In the genomic region with DNA sequence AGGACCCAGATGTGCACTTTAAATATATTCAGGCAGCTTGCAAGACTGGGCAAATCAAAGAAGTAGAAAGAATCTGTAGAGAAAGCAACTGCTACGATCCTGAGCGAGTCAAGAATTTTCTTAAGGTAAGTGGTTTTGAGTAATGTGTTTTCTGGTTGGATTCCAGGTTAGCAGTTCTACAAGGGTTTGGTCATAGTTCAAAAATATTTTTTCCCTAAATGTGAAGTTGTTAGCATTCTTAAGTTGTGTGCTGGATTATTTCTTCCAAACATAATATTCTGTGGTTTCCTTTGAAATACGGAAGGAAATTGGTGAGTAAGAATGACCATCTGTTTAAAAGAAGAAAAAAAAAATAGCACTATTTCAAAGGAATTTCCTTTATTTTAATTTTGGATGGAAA, we compare ENCODE assay signal across 11 cellular contexts. TPM values are rescaled to one million over a fixed set of nuclear protein-coding genes. Genes with fewer than 3 reads are reported as not detected.
DNase-seq lines count a peak whose midpoint lies in the region; ATAC-seq and TF ChIP-seq lines count a peak whose summit lies in the region.
"Had no signal": no experiment of that assay in that cellular context is flagged by ENCODE, and none has a peak within 500 bp of the region (broad histone marks: within the 10 kb centered on the region; RNA-seq: fewer than 3 reads in every experiment).

No MANE protein-coding gene starts in this region.

- peaks cover 42% of the 10 kb centered on the region for H3K36me3 Mint-ChIP-seq in activated CD8-positive, alpha-beta T cell treated with anti-CD3 and anti-CD28 coated beads for 36 hours (ENCODE audit: low read depth)
- peaks cover 53% of the 10 kb centered on the region for H3K36me3 Mint-ChIP-seq in activated CD8-positive, alpha-beta T cell treated with anti-CD3 and anti-CD28 coated beads, Interleukin-2, amount 10 ng/mL, durations not matched to agents 7 days and 5 days (ENCODE audit: low read depth)
- peaks cover 100% of the 10 kb centered on the region for H3K36me3 Mint-ChIP-seq in stimulated activated effector memory CD8-positive, alpha-beta T cell treated with anti-CD3 and anti-CD28 coated beads, Interleukin-12 subunit alpha, Interleukin-12 subunit beta, amount 100 ng/mL, for 72 hours
- no peaks in the 10 kb centered on the region for H3K36me3 Mint-ChIP-seq in glutamatergic neuron (ENCODE audit: unreplicated experiment)

- H3K27me3 Mint-ChIP-seq in activated CD8-positive, alpha-beta T cell treated with anti-CD3 and anti-CD28 coated beads for 36 hours, result no peaks in the 10 kb centered on the region
- no peaks in the 10 kb centered on the region for H3K27me3 Mint-ChIP-seq in activated CD8-positive, alpha-beta T cell treated with anti-CD3 and anti-CD28 coated beads, Interleukin-2, amount 10 ng/mL, durations not matched to agents 7 days and 5 days (ENCODE audit: low read depth)
- no peaks in the 10 kb centered on the region for H3K27me3 Mint-ChIP-seq in glutamatergic neuron (ENCODE audit: unreplicated experiment)
- H3K27me3 Mint-ChIP-seq: CD8-positive, alpha-beta memory T cell had no signal

- peak overlapping the region; percentile 70 for H3K4me2 ChIP-seq in fibroblast of lung (ENCODE audit: extremely low read depth, insufficient read depth, low read length)

- intact Hi-C loops in activated CD8-positive, alpha-beta T cell treated with anti-CD3 and anti-CD28 coated beads for 36 hours (cut with micrococcal nuclease), result loop anchor here (5.0 kb wide), 1 partner anchor 33 kb away; no protein-coding TSS in a partner anchor

- no peak for ATAC-seq in activated CD8-positive, alpha-beta T cell treated with anti-CD3 and anti-CD28 coated beads for 36 hours
- ATAC-seq in activated CD8-positive, alpha-beta T cell treated with anti-CD3 and anti-CD28 coated beads, Interleukin-2, amount 10 ng/mL, durations not matched to agents 7 days and 5 days, result no peak
- no peak for ATAC-seq in stimulated activated effector memory CD8-positive, alpha-beta T cell treated with anti-CD3 and anti-CD28 coated beads, Interleukin-12 subunit alpha, Interleukin-12 subunit beta, amount 100 ng/mL, for 72 hours
- ATAC-seq in gastroesophageal sphincter, result no peak

- no peak overlapping the region for H3K4me3 Mint-ChIP-seq in activated CD8-positive, alpha-beta T cell treated with anti-CD3 and anti-CD28 coated beads for 36 hours
- H3K4me3 Mint-ChIP-seq in activated CD8-positive, alpha-beta T cell treated with anti-CD3 and anti-CD28 coated beads, Interleukin-2, amount 10 ng/mL, durations not matched to agents 7 days and 5 days, result no peak overlapping the region
- no peak overlapping the region for H3K4me3 Mint-ChIP-seq in stimulated activated effector memory CD8-positive, alpha-beta T cell treated with anti-CD3 and anti-CD28 coated beads, Interleukin-12 subunit alpha, Interleukin-12 subunit beta, amount 100 ng/mL, for 72 hours
- H3K4me3 Mint-ChIP-seq in glutamatergic neuron (ENCODE audit: unreplicated experiment), result no peak overlapping the region
- H3K4me3 Mint-ChIP-seq: CD8-positive, alpha-beta memory T cell; neural crest cell had no signal

- no peak for DNase-seq in activated CD8-positive, alpha-beta T cell treated with anti-CD3 and anti-CD28 coated beads for 36 hours
- no peak for DNase-seq in activated CD8-positive, alpha-beta T cell treated with anti-CD3 and anti-CD28 coated beads, Interleukin-2, amount 10 ng/mL, durations not matched to agents 7 days and 5 days
- DNase-seq in SW480 (ENCODE audit: low spot score) (peak; percentile 68), fibroblast of lung (ENCODE audit: low read depth in 2 of 2) (peak; percentile 87 to 98), glutamatergic neuron (no peak), HEK293T (ENCODE audit: extremely low spot score) (no peak)
- DNase-seq in stimulated activated effector memory CD8-positive, alpha-beta T cell treated with anti-CD3 and anti-CD28 coated beads, Interleukin-12 subunit alpha, Interleukin-12 subunit beta, amount 100 ng/mL, for 72 hours (ENCODE audit: low spot score in 2 of 2), result no peak
- DNase-seq: CD8-positive, alpha-beta memory T cell; testis had no signal

- H3K9ac ChIP-seq in fibroblast of lung (ENCODE audit: insufficient read depth, low read length), result no peak overlapping the region

- H2AFZ ChIP-seq in fibroblast of lung (ENCODE audit: low read length), result no peak overlapping the region

- no peak for TF ChIP-seq EP300 in gastroesophageal sphincter (IDR thresholded peaks at IDR 0.05)

- H3K4me3 ChIP-seq in fibroblast of lung (replicated peaks in 1 of 4; ENCODE audit: control extremely low read depth in 1 of 4, insufficient read depth in 1 of 4, low read depth in 3 of 4, low read length in 4 of 4), result peak overlapping the region in 1 of 4 experiments; percentile 13
- no peak overlapping the region for H3K4me3 ChIP-seq in gastroesophageal sphincter
- H3K4me3 ChIP-seq: testis had no signal

- H4K20me1 ChIP-seq in fibroblast of lung (ENCODE audit: control insufficient read depth, extremely low read depth, insufficient read depth, low read length), result no peaks in the 10 kb centered on the region

- WGBS in gastroesophageal sphincter (ENCODE audit: low coverage in 1 of 2), 2 donors, result 17 to 42% methylated on average over 3 of the region's 3 CpGs

- TF ChIP-seq POLR2A in gastroesophageal sphincter (IDR thresholded peaks at IDR 0.05), result no peak

- peak overlapping the region; percentile 57 for H3K27ac Mint-ChIP-seq in activated CD8-positive, alpha-beta T cell treated with anti-CD3 and anti-CD28 coated beads for 36 hours
- H3K27ac Mint-ChIP-seq in activated CD8-positive, alpha-beta T cell treated with anti-CD3 and anti-CD28 coated beads, Interleukin-2, amount 10 ng/mL, durations not matched to agents 7 days and 5 days, result no peak overlapping the region
- H3K27ac Mint-ChIP-seq in stimulated activated effector memory CD8-positive, alpha-beta T cell treated with anti-CD3 and anti-CD28 coated beads, Interleukin-12 subunit alpha, Interleukin-12 subunit beta, amount 100 ng/mL, for 72 hours, result peak overlapping the region; percentile 48
- no peak overlapping the region for H3K27ac Mint-ChIP-seq in glutamatergic neuron (ENCODE audit: unreplicated experiment)

- peaks cover 35% of the 10 kb centered on the region for H3K4me1 ChIP-seq in fibroblast of lung (ENCODE audit: control insufficient read depth, extremely low read depth, insufficient read depth, low read length)
- peaks cover 0 to 16% (median 8%) of the 10 kb centered on the region in 3 donors for H3K4me1 ChIP-seq in gastroesophageal sphincter

- H3K27me3 ChIP-seq in fibroblast of lung (ENCODE audit: control insufficient read depth, insufficient read depth, low read length), result no peaks in the 10 kb centered on the region
- no peaks in the 10 kb centered on the region for H3K27me3 ChIP-seq in gastroesophageal sphincter
- H3K27me3 ChIP-seq: testis had no signal

- H3K36me3 ChIP-seq in fibroblast of lung (ENCODE audit: control insufficient read depth, insufficient read depth, low read length) (peaks cover 18% of the 10 kb centered on the region), gastroesophageal sphincter (peaks cover 10 to 89% of the 10 kb centered on the region in 2 donors)

- H3K9me3 Mint-ChIP-seq in activated CD8-positive, alpha-beta T cell treated with anti-CD3 and anti-CD28 coated beads for 36 hours, result no peaks in the 10 kb centered on the region
- H3K9me3 Mint-ChIP-seq in activated CD8-positive, alpha-beta T cell treated with anti-CD3 and anti-CD28 coated beads, Interleukin-2, amount 10 ng/mL, durations not matched to agents 7 days and 5 days (ENCODE audit: insufficient read depth), result no peaks in the 10 kb centered on the region
- H3K9me3 Mint-ChIP-seq in stimulated activated effector memory CD8-positive, alpha-beta T cell treated with anti-CD3 and anti-CD28 coated beads, Interleukin-12 subunit alpha, Interleukin-12 subunit beta, amount 100 ng/mL, for 72 hours, result no peaks in the 10 kb centered on the region
- H3K9me3 Mint-ChIP-seq in glutamatergic neuron (ENCODE audit: unreplicated experiment), result no peaks in the 10 kb centered on the region
- H3K9me3 Mint-ChIP-seq: CD8-positive, alpha-beta memory T cell; neural crest cell had no signal

- CTCF ChIA-PET in activated CD8-positive, alpha-beta T cell treated with anti-CD3 and anti-CD28 coated beads for 36 hours (lab: Charles Lee), result interaction anchor here (0.7 kb wide), 1 partner anchor 656 kb away, joined by 3 read pairs; no protein-coding TSS in a partner anchor
- CTCF ChIA-PET in activated CD8-positive, alpha-beta T cell treated with anti-CD3 and anti-CD28 coated beads, Interleukin-2, amount 10 ng/mL, durations not matched to agents 7 days and 5 days (lab: Charles Lee), result interaction anchor here (2.1 kb wide), 1 partner anchor 190 kb away, joined by 10 read pairs; no protein-coding TSS in a partner anchor
- CTCF ChIA-PET in HEK293T (lab: Yijun Ruan, JAX), result no interaction called here

- no peak overlapping the region for H3K27ac ChIP-seq in fibroblast of lung (ENCODE audit: insufficient read depth, low read length)
- no peak overlapping the region for H3K27ac ChIP-seq in gastroesophageal sphincter

- TF ChIP-seq CTCF in activated CD8-positive, alpha-beta T cell treated with anti-CD3 and anti-CD28 coated beads for 36 hours (IDR thresholded peaks at IDR 0.05), result no peak
- no peak for TF ChIP-seq CTCF in fibroblast of lung (conservative IDR thresholded peaks at IDR 0.05 in 1 of 2, IDR thresholded peaks at IDR 0.05 in 1 of 2; ENCODE audit: low read depth in 1 of 2, low read length in 2 of 2)
- no peak for TF ChIP-seq CTCF in glutamatergic neuron (IDR thresholded peaks at IDR 0.05; ENCODE audit: partially characterized antibody, unreplicated experiment)
- no peak for TF ChIP-seq CTCF in gastroesophageal sphincter (IDR thresholded peaks at IDR 0.05)

- H3K9me3 ChIP-seq in fibroblast of lung (ENCODE audit: control insufficient read depth, insufficient read depth, low read depth, low read length), result no peaks in the 10 kb centered on the region
- H3K9me3 ChIP-seq in gastroesophageal sphincter, result no peaks in the 10 kb centered on the region
- H3K9me3 ChIP-seq: testis had no signal

- H3K4me1 Mint-ChIP-seq in activated CD8-positive, alpha-beta T cell treated with anti-CD3 and anti-CD28 coated beads for 36 hours (ENCODE audit: low read depth), result peaks cover 31% of the 10 kb centered on the region
- H3K4me1 Mint-ChIP-seq in activated CD8-positive, alpha-beta T cell treated with anti-CD3 and anti-CD28 coated beads, Interleukin-2, amount 10 ng/mL, durations not matched to agents 7 days and 5 days (ENCODE audit: low read depth), result peaks cover 25% of the 10 kb centered on the region
- peaks cover 6% of the 10 kb centered on the region for H3K4me1 Mint-ChIP-seq in stimulated activated effector memory CD8-positive, alpha-beta T cell treated with anti-CD3 and anti-CD28 coated beads, Interleukin-12 subunit alpha, Interleukin-12 subunit beta, amount 100 ng/mL, for 72 hours
- no peaks in the 10 kb centered on the region for H3K4me1 Mint-ChIP-seq in glutamatergic neuron (ENCODE audit: low read depth, unreplicated experiment)
- H3K4me1 Mint-ChIP-seq: neural crest cell had no signal

- POLR2A ChIA-PET in activated CD8-positive, alpha-beta T cell treated with anti-CD3 and anti-CD28 coated beads for 36 hours (lab: Charles Lee), result interaction anchor here (0.9 kb wide), 1 partner anchor 14 kb away, joined by 4 read pairs; no protein-coding TSS in a partner anchor
- POLR2A ChIA-PET in activated CD8-positive, alpha-beta T cell treated with anti-CD3 and anti-CD28 coated beads, Interleukin-2, amount 10 ng/mL, durations not matched to agents 7 days and 5 days (lab: Charles Lee), result interaction anchor here (2.7 kb wide), 1 partner anchor 50 kb away, joined by 15 read pairs; the partner anchor contains the start of gene CLTC
- POLR2A ChIA-PET in HEK293T (lab: Yijun Ruan, JAX), result interaction anchor here (1.1 kb wide), 1 partner anchor 49 kb away, joined by 5 read pairs; the partner anchor contains the start of gene CLTC

- peaks cover 50% of the 10 kb centered on the region for H3K79me2 ChIP-seq in fibroblast of lung (ENCODE audit: control insufficient read depth, insufficient read depth, low read length)

RNA-seq across cellular contexts. Expression of gene PTRH2, which starts 38.4 kb away (rescaled TPM):
- 10 to 100 TPM; 34.2 to 37.4 TPM for total RNA-seq in activated CD8-positive, alpha-beta T cell treated with anti-CD3 and anti-CD28 coated beads for 36 hours
- 10 to 100 TPM; 21.5 to 24.7 TPM for total RNA-seq in activated CD8-positive, alpha-beta T cell treated with anti-CD3 and anti-CD28 coated beads, Interleukin-2, amount 10 ng/mL, durations not matched to agents 7 days and 5 days
- total RNA-seq in fibroblast of lung, result 26.3 and 31.3 TPM in 2 replicates
- polyA plus RNA-seq in fibroblast of lung, result 60.5 and 67.7 TPM in 2 replicates
- polyA plus RNA-seq in fibroblast of lung (2012), result 46.4 and 48.1 TPM in 2 replicates
- polyA minus RNA-seq in fibroblast of lung (ENCODE audit: low replicate concordance), result 11.8 and 15.9 TPM in 2 replicates
- 18.6 TPM for total RNA-seq in glutamatergic neuron (ENCODE audit: unreplicated experiment)
- total RNA-seq in gastroesophageal sphincter, result 10 to 100 TPM; 16.6 to 26.0 (median 24.3) TPM

RNA-seq across cellular contexts. Expression of gene VMP1, which starts 38.6 kb away (rescaled TPM):
- 100 to 1,000 TPM; 239 to 248 TPM for total RNA-seq in activated CD8-positive, alpha-beta T cell treated with anti-CD3 and anti-CD28 coated beads for 36 hours
- 100 to 1,000 TPM; 122 to 123 TPM for total RNA-seq in activated CD8-positive, alpha-beta T cell treated with anti-CD3 and anti-CD28 coated beads, Interleukin-2, amount 10 ng/mL, durations not matched to agents 7 days and 5 days
- total RNA-seq in fibroblast of lung (210 and 235 TPM in 2 replicates), glutamatergic neuron (ENCODE audit: unreplicated experiment) (64.1 TPM), gastroesophageal sphincter (100 to 1,000 TPM in 1 of 4 donors, 10 to 100 TPM in 3; 50.8 to 175 (median 85.0) TPM)
- 96.5 and 125 TPM in 2 replicates for polyA plus RNA-seq in fibroblast of lung
- polyA plus RNA-seq in fibroblast of lung (2012), result 72.7 and 75.0 TPM in 2 replicates
- polyA minus RNA-seq in fibroblast of lung (ENCODE audit: low replicate concordance), result 80.0 and 118 TPM in 2 replicates

RNA-seq across cellular contexts. Expression of gene CLTC, which starts 49.1 kb away (rescaled TPM):
- 100 to 1,000 TPM; 137 to 142 TPM for total RNA-seq in activated CD8-positive, alpha-beta T cell treated with anti-CD3 and anti-CD28 coated beads for 36 hours
- 100 to 1,000 TPM; 126 to 131 TPM for total RNA-seq in activated CD8-positive, alpha-beta T cell treated with anti-CD3 and anti-CD28 coated beads, Interleukin-2, amount 10 ng/mL, durations not matched to agents 7 days and 5 days
- total RNA-seq in fibroblast of lung (327 and 468 TPM in 2 replicates), glutamatergic neuron (ENCODE audit: unreplicated experiment) (253 TPM), gastroesophageal sphincter (100 to 1,000 TPM; 290 to 342 (median 317) TPM)
- 621 and 833 TPM in 2 replicates for polyA plus RNA-seq in fibroblast of lung
- 267 and 321 TPM in 2 replicates for polyA plus RNA-seq in fibroblast of lung (2012)
- polyA minus RNA-seq in fibroblast of lung (ENCODE audit: low replicate concordance), result 725 and 762 TPM in 2 replicates

Comparison
In these comparisons a context has a peak if more than half of its experiments do, and no peak if none do; other contexts are left out.
1. H3K27ac Mint-ChIP-seq: peak in activated CD8-positive, alpha-beta T cell treated with anti-CD3 and anti-CD28 coated beads for 36 hours (single experiment) and stimulated activated effector memory CD8-positive, alpha-beta T cell treated with anti-CD3 and anti-CD28 coated beads, Interleukin-12 subunit alpha, Interleukin-12 subunit beta, amount 100 ng/mL, for 72 hours (single experiment); none in activated CD8-positive, alpha-beta T cell treated with anti-CD3 and anti-CD28 coated beads, Interleukin-2, amount 10 ng/mL, durations not matched to agents 7 days and 5 days (single experiment) and glutamatergic neuron (single experiment).
2. DNase-seq: peak in SW480 (single experiment) and fibroblast of lung (2 of 2); none in activated CD8-positive, alpha-beta T cell treated with anti-CD3 and anti-CD28 coated beads for 36 hours (single experiment), activated CD8-positive, alpha-beta T cell treated with anti-CD3 and anti-CD28 coated beads, Interleukin-2, amount 10 ng/mL, durations not matched to agents 7 days and 5 days (single experiment), stimulated activated effector memory CD8-positive, alpha-beta T cell treated with anti-CD3 and anti-CD28 coated beads, Interleukin-12 subunit alpha, Interleukin-12 subunit beta, amount 100 ng/mL, for 72 hours (0 of 2), glutamatergic neuron (single experiment) and HEK293T (single experiment).